16 cellular contexts compared by ENCODE assay signal in the genomic region with DNA sequence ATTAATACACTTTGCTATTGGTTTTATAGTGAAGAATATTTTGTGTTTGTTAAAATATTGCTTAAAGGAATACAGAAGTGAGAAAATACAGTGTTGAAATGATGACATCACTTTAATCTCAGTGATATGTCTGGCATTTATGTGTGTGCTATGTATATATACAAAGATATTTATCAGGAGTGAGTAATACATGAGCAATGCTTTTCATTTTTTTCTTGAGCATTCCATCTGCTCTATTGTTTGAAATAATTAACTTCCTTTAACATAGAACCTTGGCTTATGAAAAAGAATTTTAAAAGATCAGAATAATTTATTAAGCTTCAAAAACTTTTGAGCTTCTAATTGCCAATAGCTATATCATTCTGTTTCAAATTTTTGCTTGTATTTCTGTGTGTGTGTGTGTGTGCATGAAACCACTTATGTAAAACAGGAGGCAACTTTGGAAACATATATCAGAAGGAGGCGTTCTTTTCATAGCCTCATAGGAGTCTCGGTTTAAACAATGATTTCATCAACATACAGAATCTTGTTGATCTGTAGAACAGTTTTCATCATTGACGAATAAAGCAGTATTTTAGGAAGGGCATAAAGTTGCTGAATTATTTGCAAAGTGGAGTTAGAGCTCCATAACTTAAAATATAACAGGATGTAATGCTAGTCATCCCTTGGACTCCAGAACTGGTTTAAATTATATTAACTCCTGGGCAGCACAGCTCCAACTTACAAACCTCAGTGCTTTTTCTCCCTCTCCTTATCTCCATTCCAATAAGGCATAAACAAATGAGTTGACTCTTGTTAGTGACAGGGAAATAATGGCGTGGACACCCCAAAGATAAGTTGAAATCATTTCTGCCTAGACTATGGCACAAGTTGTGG.
DNase-seq lines count a peak whose midpoint lies in the region; ATAC-seq, FAIRE-seq and TF ChIP-seq lines count a peak whose summit lies in the region.
"Had no signal": no experiment of that assay in that cellular context is flagged by ENCODE, and none has a peak within 500 bp of the region (broad histone marks: within the 10 kb centered on the region; RNA-seq: fewer than 3 reads in every experiment).

No MANE protein-coding gene starts in this region.

- no peaks in the 10 kb centered on the region for H3K9me2 ChIP-seq in GM23248 (ENCODE audit: insufficient read depth)

- intact Hi-C loops in sciatic nerve (cut with DNase I): no loop called here

- peaks cover 18% of the 10 kb centered on the region for H3K4me1 ChIP-seq in GM23248 (ENCODE audit: insufficient read depth)
- H3K4me1 ChIP-seq: tibial nerve had no signal

- H2AFZ ChIP-seq in GM23248: no peak overlapping the region

- no peak overlapping the region for H3K9ac ChIP-seq in GM23248

- ATAC-seq in sciatic nerve (no peak), HG03139 (IDR thresholded peaks at IDR 0.05; ENCODE audit: unreplicated experiment) (no peak)
- ATAC-seq: K562 had no signal

- no peaks in the 10 kb centered on the region for H3K36me3 ChIP-seq in GM23248 (ENCODE audit: low read depth)
- H3K36me3 ChIP-seq: neutrophil, tibial nerve had no signal

- in situ Hi-C loops in GM23248 (cut with MboI): no loop called here

- H3K4me3 ChIP-seq in GM23248 (peak overlapping the region; percentile 25), retinal pigment epithelial cell (ENCODE audit: low read length) (no peak overlapping the region)
- H3K4me3 ChIP-seq: K562, tibial nerve had no signal

- no peaks in the 10 kb centered on the region for H3K79me2 ChIP-seq in GM23248 (ENCODE audit: insufficient read depth)

- DNase-seq in GM23248 (peak; percentile 70), RCC 7860 (ENCODE audit: low spot score) (peak; percentile 46), epithelial cell of prostate (ENCODE audit: low read depth, low spot score) (peak; percentile 6), retinal pigment epithelial cell (ENCODE audit: low read depth) (peak; percentile 66), sciatic nerve (ENCODE audit: low spot score) (no peak), RPMI8226 (no peak)
- DNase-seq: activated CD4-positive, alpha-beta memory T cell treated with anti-CD3 and anti-CD28 coated beads, Interleukin-2, amount 10 ng/mL, durations not matched to agents 7 days and 5 days; activated naive CD4-positive, alpha-beta T cell; H9; NCI-H2081 treated with DMSO at 0.1 percent for 48 hours had no signal

- no peaks in the 10 kb centered on the region for H3K9me3 ChIP-seq in GM23248 (ENCODE audit: low read depth)
- H3K9me3 ChIP-seq: neutrophil, tibial nerve had no signal

- H3K4me2 ChIP-seq in GM23248 (ENCODE audit: unreplicated experiment): peak overlapping the region; percentile 62

- H3K27me3 ChIP-seq in GM23248 (replicated peaks; ENCODE audit: insufficient read depth): no peaks in the 10 kb centered on the region
- H3K27me3 ChIP-seq: neutrophil, tibial nerve had no signal

- no peaks in the 10 kb centered on the region for H4K20me1 ChIP-seq in GM23248 (ENCODE audit: insufficient read depth)

- WGBS in GM23248 (ENCODE audit: low coverage in 1 of 2, low lambda C conversion rate in 2 of 2, missing lambda C conversion rate in 2 of 2), 2 experiments: 68 to 69% methylated on average over 4 of the region's 4 CpGs

- H3K27ac ChIP-seq in GM23248 (no peak overlapping the region), epithelial cell of prostate (no peak overlapping the region)
- H3K27ac ChIP-seq: neutrophil, tibial nerve had no signal

- H3F3A ChIP-seq in GM23248 (ENCODE audit: insufficient read depth): 0 out of 2 replicates have a peak, but pooled peaks cover 10% of the 10 kb centered on the region

- no peak for TF ChIP-seq CTCF in retinal pigment epithelial cell (conservative IDR thresholded peaks at IDR 0.05; ENCODE audit: low read depth, low read length)

- FAIRE-seq in RCC 7860 (lab: Jason Lieb, UNC): peak; percentile 81
- FAIRE-seq: GM12892, GM19239, K562 had no signal

Comparison
In these comparisons a context has a peak if more than half of its experiments do, and no peak if none do; other contexts are left out.
1. DNase-seq: peak in GM23248 (single experiment), RCC 7860 (single experiment), epithelial cell of prostate (single experiment) and retinal pigment epithelial cell (single experiment); none in sciatic nerve (single experiment) and RPMI8226 (single experiment).